In genomic region chr4:180567080-180567479, GRCh38 we compare ENCODE assay signal across 30 cellular contexts.
"Had no signal": no experiment of that assay in that cellular context is flagged by ENCODE, and none has a peak within 500 bp of the region (broad histone marks: within the 10 kb centered on the region; RNA-seq: fewer than 3 reads in every experiment).

No MANE protein-coding gene starts in this region.

- H3K27ac ChIP-seq: ascending aorta, breast epithelium, coronary artery, dorsolateral prefrontal cortex, gastrocnemius medialis, heart left ventricle had no signal

- H3K9me3 Mint-ChIP-seq: endodermal cell had no signal

- H3K36me3 Mint-ChIP-seq: activated CD4-positive, alpha-beta memory T cell treated with anti-CD3 and anti-CD28 coated beads for 36 hours; activated CD8-positive, alpha-beta memory T cell treated with anti-CD3 and anti-CD28 coated beads, Interleukin-2, amount 10 ng/mL, durations not matched to agents 7 days and 5 days; activated naive CD4-positive, alpha-beta T cell treated with anti-CD3 and anti-CD28 coated beads, Interleukin-2, amount 10 ng/mL, durations not matched to agents 7 days and 5 days; activated naive CD8-positive, alpha-beta T cell treated with anti-CD3 and anti-CD28 coated beads, Interleukin-2, amount 10 ng/mL, durations not matched to agents 7 days and 5 days; brain had no signal

- FAIRE-seq: TTC549 had no signal

- H3K4me3 ChIP-seq: ascending aorta, breast epithelium, coronary artery, dorsolateral prefrontal cortex, gastrocnemius medialis, heart left ventricle had no signal

- ATAC-seq: activated CD4-positive, alpha-beta T cell treated with anti-CD3 and anti-CD28 coated beads for 36 hours; activated CD8-positive, alpha-beta memory T cell treated with anti-CD3 and anti-CD28 coated beads, Interleukin-2, amount 10 ng/mL, durations not matched to agents 7 days and 5 days; activated CD8-positive, alpha-beta T cell treated with anti-CD3 and anti-CD28 coated beads, Interleukin-2, amount 10 ng/mL, durations not matched to agents 7 days and 5 days; activated naive CD4-positive, alpha-beta T cell treated with anti-CD3 and anti-CD28 coated beads, Interleukin-2, amount 50 U/mL, for 72 hours; gastrocnemius medialis had no signal

- H3K4me1 Mint-ChIP-seq: activated CD4-positive, alpha-beta T cell treated with anti-CD3 and anti-CD28 coated beads for 36 hours; activated CD4-positive, alpha-beta T cell treated with anti-CD3 and anti-CD28 coated beads, Interleukin-2, amount 10 ng/mL, durations not matched to agents 24 days and 14 days; activated CD8-positive, alpha-beta memory T cell treated with anti-CD3 and anti-CD28 coated beads, Interleukin-2, amount 10 ng/mL, durations not matched to agents 7 days and 5 days; activated naive CD4-positive, alpha-beta T cell treated with anti-CD3 and anti-CD28 coated beads, Interleukin-2, amount 10 ng/mL, durations not matched to agents 7 days and 5 days; activated naive CD8-positive, alpha-beta T cell treated with anti-CD3 and anti-CD28 coated beads, Interleukin-2, amount 10 ng/mL, durations not matched to agents 7 days and 5 days; central memory CD8-positive, alpha-beta T cell; endodermal cell had no signal

- H3K9me3 ChIP-seq: ascending aorta, breast epithelium, gastrocnemius medialis, heart left ventricle had no signal

- DNase-seq: activated CD4-positive, alpha-beta memory T cell treated with anti-CD3 and anti-CD28 coated beads for 36 hours; activated CD4-positive, alpha-beta T cell treated with anti-CD3 and anti-CD28 coated beads for 36 hours; activated CD4-positive, alpha-beta T cell treated with anti-CD3 and anti-CD28 coated beads, Interleukin-2, amount 10 ng/mL, durations not matched to agents 24 days and 14 days; activated CD4-positive, CD25-positive, alpha-beta regulatory T cell; activated CD4-positive, CD25-positive, alpha-beta regulatory T cell treated with anti-CD3 and anti-CD28 coated beads, Interleukin-2, amount 50 U/mL, for 72 hours; activated CD8-positive, alpha-beta memory T cell treated with anti-CD3 and anti-CD28 coated beads, Interleukin-2, amount 10 ng/mL, durations not matched to agents 7 days and 5 days; activated CD8-positive, alpha-beta memory T cell treated with anti-CD3 and anti-CD28 coated beads, Interleukin-2, amount 50 U/mL, for 4 hours; activated CD8-positive, alpha-beta T cell treated with anti-CD3 and anti-CD28 coated beads, Interleukin-2, amount 10 ng/mL, durations not matched to agents 7 days and 5 days; activated gamma-delta T cell; activated naive CD4-positive, alpha-beta T cell; activated naive CD4-positive, alpha-beta T cell treated with anti-CD3 and anti-CD28 coated beads, Interleukin-2, amount 10 ng/mL, durations not matched to agents 7 days and 5 days; activated naive CD8-positive, alpha-beta T cell treated with anti-CD3 and anti-CD28 coated beads, Interleukin-2, amount 10 ng/mL, durations not matched to agents 7 days and 5 days; activated T-cell treated with anti-CD3 and anti-CD28 coated beads, Interleukin-2, amount 50 U/mL, for 1 hour; activated T-cell treated with anti-CD3 and anti-CD28 coated beads, Interleukin-2, amount 50 U/mL, for 48 hours; dorsolateral prefrontal cortex; effector memory CD4-positive, alpha-beta T cell; endodermal cell; foreskin fibroblast; gastrocnemius medialis; glutamatergic neuron; heart left ventricle; T-helper 2 cell had no signal

- H3K27me3 Mint-ChIP-seq: activated CD4-positive, alpha-beta memory T cell treated with anti-CD3 and anti-CD28 coated beads for 36 hours; activated CD4-positive, alpha-beta T cell treated with anti-CD3 and anti-CD28 coated beads for 36 hours; activated CD4-positive, alpha-beta T cell treated with anti-CD3 and anti-CD28 coated beads, Interleukin-2, amount 10 ng/mL, durations not matched to agents 24 days and 14 days; activated CD8-positive, alpha-beta memory T cell treated with anti-CD3 and anti-CD28 coated beads, Interleukin-2, amount 10 ng/mL, durations not matched to agents 7 days and 5 days; activated naive CD4-positive, alpha-beta T cell treated with anti-CD3 and anti-CD28 coated beads, Interleukin-2, amount 10 ng/mL, durations not matched to agents 7 days and 5 days; activated naive CD8-positive, alpha-beta T cell treated with anti-CD3 and anti-CD28 coated beads, Interleukin-2, amount 10 ng/mL, durations not matched to agents 7 days and 5 days; central memory CD8-positive, alpha-beta T cell; dendritic cell treated with granulocyte-macrophage colony-stimulating factor and Interleukin-4, amounts not matched to agents 40 ng/mL and 50 ng/mL, for 4 days had no signal

- H3K27me3 ChIP-seq: ascending aorta, breast epithelium, gastrocnemius medialis, heart left ventricle had no signal

- H3K4me1 ChIP-seq: ascending aorta, breast epithelium, gastrocnemius medialis, heart left ventricle had no signal

- H3K4me3 Mint-ChIP-seq: activated CD4-positive, alpha-beta memory T cell treated with anti-CD3 and anti-CD28 coated beads for 36 hours; activated CD4-positive, alpha-beta T cell treated with anti-CD3 and anti-CD28 coated beads for 36 hours; activated CD4-positive, alpha-beta T cell treated with anti-CD3 and anti-CD28 coated beads, Interleukin-2, amount 10 ng/mL, durations not matched to agents 24 days and 14 days; activated CD8-positive, alpha-beta memory T cell treated with anti-CD3 and anti-CD28 coated beads, Interleukin-2, amount 10 ng/mL, durations not matched to agents 7 days and 5 days; activated CD8-positive, alpha-beta T cell treated with anti-CD3 and anti-CD28 coated beads, Interleukin-2, amount 10 ng/mL, durations not matched to agents 7 days and 5 days; activated naive CD4-positive, alpha-beta T cell treated with anti-CD3 and anti-CD28 coated beads, Interleukin-2, amount 10 ng/mL, durations not matched to agents 7 days and 5 days; activated naive CD8-positive, alpha-beta T cell treated with anti-CD3 and anti-CD28 coated beads, Interleukin-2, amount 10 ng/mL, durations not matched to agents 7 days and 5 days; brain; central memory CD8-positive, alpha-beta T cell; dendritic cell treated with granulocyte-macrophage colony-stimulating factor and Interleukin-4, amounts not matched to agents 40 ng/mL and 50 ng/mL, for 4 days; endodermal cell had no signal

- H3K36me3 ChIP-seq: ascending aorta, breast epithelium, gastrocnemius medialis, heart left ventricle had no signal

- H3K27ac Mint-ChIP-seq: activated CD4-positive, alpha-beta memory T cell treated with anti-CD3 and anti-CD28 coated beads for 36 hours; activated CD4-positive, alpha-beta T cell treated with anti-CD3 and anti-CD28 coated beads for 36 hours; activated CD4-positive, alpha-beta T cell treated with anti-CD3 and anti-CD28 coated beads, Interleukin-2, amount 10 ng/mL, durations not matched to agents 24 days and 14 days; activated CD8-positive, alpha-beta memory T cell treated with anti-CD3 and anti-CD28 coated beads, Interleukin-2, amount 10 ng/mL, durations not matched to agents 7 days and 5 days; activated CD8-positive, alpha-beta T cell treated with anti-CD3 and anti-CD28 coated beads, Interleukin-2, amount 10 ng/mL, durations not matched to agents 7 days and 5 days; activated naive CD4-positive, alpha-beta T cell treated with anti-CD3 and anti-CD28 coated beads, Interleukin-2, amount 10 ng/mL, durations not matched to agents 7 days and 5 days; activated naive CD4-positive, alpha-beta T cell treated with anti-CD3 and anti-CD28 coated beads, Interleukin-2, amount 50 U/mL, for 72 hours; activated naive CD8-positive, alpha-beta T cell treated with anti-CD3 and anti-CD28 coated beads, Interleukin-2, amount 10 ng/mL, durations not matched to agents 7 days and 5 days; brain; dendritic cell treated with granulocyte-macrophage colony-stimulating factor and Interleukin-4, amounts not matched to agents 40 ng/mL and 50 ng/mL, for 4 days; endodermal cell had no signal
